Comparison of ENCODE assay signal across 24 cellular contexts in genomic region chr13:36046672-36047071, GRCh38.
DNase-seq lines count a peak whose midpoint lies in the region; ATAC-seq and TF ChIP-seq lines count a peak whose summit lies in the region.
"Had no signal": no experiment of that assay in that cellular context is flagged by ENCODE, and none has a peak within 500 bp of the region (broad histone marks: within the 10 kb centered on the region; RNA-seq: fewer than 3 reads in every experiment).

No MANE protein-coding gene starts in this region.

- peak; percentile 19 for DNase-seq in MV-4-11 (lab: John Stamatoyannopoulos, UW)
- no peak for DNase-seq in PC-9
- no peak for DNase-seq in osteoblast (ENCODE audit: insufficient read length, low spot score, missing footprints)
- DNase-seq in epidermal melanocyte (ENCODE audit: insufficient read length, low spot score), result no peak
- DNase-seq in activated CD8-positive, alpha-beta memory T cell treated with anti-CD3 and anti-CD28 coated beads, Interleukin-2, amount 10 ng/mL, durations not matched to agents 7 days and 5 days, result no peak
- DNase-seq: activated naive CD4-positive, alpha-beta T cell treated with anti-CD3 and anti-CD28 coated beads, Interleukin-2, amount 10 ng/mL, durations not matched to agents 7 days and 5 days; amniotic stem cell; Calu3; kidney glomerular epithelial cell; lower lobe of right lung; NCI-H1436 treated with DMSO at 0.1 percent for 48 hours; NCI-H2171 treated with DMSO at 0.1 percent for 48 hours; NCI-H526 treated with DMSO at 0.1 percent for 48 hours; right lobe of liver; stimulated activated CD4-positive, alpha-beta T cell treated with anti-CD3 and anti-CD28 coated beads, Interleukin-12 subunit alpha, Interleukin-12 subunit beta, amount 100 ng/mL, for 4 hours; stimulated activated naive CD8-positive, alpha-beta T cell treated with anti-CD3 and anti-CD28 coated beads, Interleukin-15, Interleukin-2, amounts not matched to agents 100 U/mL and 50 U/mL, for 24 hours; T-helper 17 cell had no signal

- POLR2A ChIA-PET in PC-9 (lab: Charles Lee; ENCODE audit: unreplicated experiment), result no interaction called here

- no peak overlapping the region for H3K27ac Mint-ChIP-seq in activated CD8-positive, alpha-beta memory T cell treated with anti-CD3 and anti-CD28 coated beads, Interleukin-2, amount 10 ng/mL, durations not matched to agents 7 days and 5 days
- H3K27ac Mint-ChIP-seq: activated naive CD4-positive, alpha-beta T cell treated with anti-CD3 and anti-CD28 coated beads, Interleukin-2, amount 10 ng/mL, durations not matched to agents 7 days and 5 days; T-helper 17 cell had no signal

- H3K4me1 ChIP-seq in PC-9 (replicated peaks; ENCODE audit: insufficient read depth) (no peaks in the 10 kb centered on the region), osteoblast (ENCODE audit: insufficient read depth, low read length) (peaks cover 12% of the 10 kb centered on the region)
- H3K4me1 ChIP-seq: BLaER1, lower lobe of right lung, right lobe of liver, vagina had no signal

- H4K20me1 ChIP-seq in PC-9 (ENCODE audit: insufficient read depth) (no peaks in the 10 kb centered on the region), osteoblast (ENCODE audit: insufficient read depth, low read length) (no peaks in the 10 kb centered on the region)
- H4K20me1 ChIP-seq: BLaER1 had no signal

- intact Hi-C loops in PC-9 (cut with micrococcal nuclease; ENCODE audit: unreplicated experiment), result no loop called here

- H3K27me3 Mint-ChIP-seq in activated CD8-positive, alpha-beta memory T cell treated with anti-CD3 and anti-CD28 coated beads, Interleukin-2, amount 10 ng/mL, durations not matched to agents 7 days and 5 days, result no peaks in the 10 kb centered on the region
- H3K27me3 Mint-ChIP-seq: activated naive CD4-positive, alpha-beta T cell treated with anti-CD3 and anti-CD28 coated beads, Interleukin-2, amount 10 ng/mL, durations not matched to agents 7 days and 5 days; T-helper 17 cell had no signal

- H3K36me3 ChIP-seq in PC-9 (ENCODE audit: low read depth) (no peaks in the 10 kb centered on the region), osteoblast (ENCODE audit: insufficient read depth, low read length) (no peaks in the 10 kb centered on the region)
- H3K36me3 ChIP-seq: BLaER1, lower lobe of right lung, right lobe of liver, thoracic aorta, vagina had no signal

- H3K27me3 ChIP-seq in PC-9 (ENCODE audit: insufficient read depth, low read depth), result peaks cover 3% of the 10 kb centered on the region; the same call in 1 of the 2 replicates
- peaks cover 4% of the 10 kb centered on the region for H3K27me3 ChIP-seq in osteoblast (ENCODE audit: insufficient read depth, low read length)
- H3K27me3 ChIP-seq: BLaER1, right lobe of liver, vagina had no signal

- no peak overlapping the region for H3K4me3 Mint-ChIP-seq in activated CD8-positive, alpha-beta memory T cell treated with anti-CD3 and anti-CD28 coated beads, Interleukin-2, amount 10 ng/mL, durations not matched to agents 7 days and 5 days
- H3K4me3 Mint-ChIP-seq: activated naive CD4-positive, alpha-beta T cell treated with anti-CD3 and anti-CD28 coated beads, Interleukin-2, amount 10 ng/mL, durations not matched to agents 7 days and 5 days; T-helper 17 cell had no signal

- H3K9me2 ChIP-seq in PC-9 (ENCODE audit: insufficient read depth), result no peaks in the 10 kb centered on the region

- no peak overlapping the region for H3K27ac ChIP-seq in PC-9
- H3K27ac ChIP-seq in osteoblast (ENCODE audit: low read depth, low read length), result no peak overlapping the region
- H3K27ac ChIP-seq: BLaER1, epithelial cell of prostate, lower lobe of right lung, right lobe of liver, thoracic aorta, vagina had no signal

- H2AFZ ChIP-seq in PC-9, result no peak overlapping the region
- no peak overlapping the region for H2AFZ ChIP-seq in osteoblast (ENCODE audit: low read length)

- CTCF ChIA-PET in PC-9 (lab: Charles Lee), result no interaction called here
- CTCF ChIA-PET in activated CD8-positive, alpha-beta memory T cell treated with anti-CD3 and anti-CD28 coated beads, Interleukin-2, amount 10 ng/mL, durations not matched to agents 7 days and 5 days (lab: Charles Lee), result no interaction called here

- H3K79me2 ChIP-seq in PC-9 (ENCODE audit: low read depth), result no peaks in the 10 kb centered on the region
- H3K79me2 ChIP-seq in osteoblast (ENCODE audit: insufficient read depth, low read length), result no peaks in the 10 kb centered on the region

- H3K9me3 Mint-ChIP-seq in activated CD8-positive, alpha-beta memory T cell treated with anti-CD3 and anti-CD28 coated beads, Interleukin-2, amount 10 ng/mL, durations not matched to agents 7 days and 5 days (ENCODE audit: low read depth), result peaks cover 7% of the 10 kb centered on the region
- H3K9me3 Mint-ChIP-seq: activated naive CD4-positive, alpha-beta T cell treated with anti-CD3 and anti-CD28 coated beads, Interleukin-2, amount 10 ng/mL, durations not matched to agents 7 days and 5 days had no signal

- no peaks in the 10 kb centered on the region for H3F3A ChIP-seq in PC-9 (ENCODE audit: insufficient read depth, low read depth)

- H3K4me2 ChIP-seq in PC-9 (no peak overlapping the region), osteoblast (ENCODE audit: insufficient read depth, low read length) (no peak overlapping the region)
- H3K4me2 ChIP-seq: BLaER1 had no signal

- no TSS peak for BruUV-seq in PC-9 (replicated peaks; lab: Mats Ljungman, UMichigan)

- H3K4me3 ChIP-seq in PC-9 (no peak overlapping the region), osteoblast (ENCODE audit: insufficient read depth, low read length) (no peak overlapping the region)
- H3K4me3 ChIP-seq: BLaER1, lower lobe of right lung, right lobe of liver, thoracic aorta, vagina had no signal

- ATAC-seq in GM18861 (IDR thresholded peaks at IDR 0.05; ENCODE audit: unreplicated experiment) (peak; percentile 66), GM19467 (IDR thresholded peaks at IDR 0.05; ENCODE audit: unreplicated experiment) (peak; percentile 75), HG02973 (IDR thresholded peaks at IDR 0.05; ENCODE audit: unreplicated experiment) (peak; percentile 59)
- no peak for ATAC-seq in activated CD8-positive, alpha-beta memory T cell treated with anti-CD3 and anti-CD28 coated beads, Interleukin-2, amount 10 ng/mL, durations not matched to agents 7 days and 5 days
- ATAC-seq: lower lobe of right lung; right lobe of liver; stimulated activated naive CD8-positive, alpha-beta T cell treated with anti-CD3 and anti-CD28 coated beads, Interleukin-15, Interleukin-2, amounts not matched to agents 100 U/mL and 50 U/mL, for 24 hours; T-helper 17 cell had no signal

- TF ChIP-seq CTCF in PC-9 (conservative IDR thresholded peaks at IDR 0.05), result no peak
- TF ChIP-seq CTCF in osteoblast (IDR thresholded peaks at IDR 0.05; ENCODE audit: extremely low read depth, low read depth, low read length), result no peak

- H3K9me3 ChIP-seq in PC-9 (ENCODE audit: insufficient read depth, low read depth) (no peaks in the 10 kb centered on the region; the same call in 1 of the 2 replicates), osteoblast (ENCODE audit: low read depth, low read length) (no peaks in the 10 kb centered on the region)
- H3K9me3 ChIP-seq: BLaER1, lower lobe of right lung, right lobe of liver, thoracic aorta, vagina had no signal

- no peaks in the 10 kb centered on the region for H3K36me3 Mint-ChIP-seq in activated CD8-positive, alpha-beta memory T cell treated with anti-CD3 and anti-CD28 coated beads, Interleukin-2, amount 10 ng/mL, durations not matched to agents 7 days and 5 days
- H3K36me3 Mint-ChIP-seq: activated naive CD4-positive, alpha-beta T cell treated with anti-CD3 and anti-CD28 coated beads, Interleukin-2, amount 10 ng/mL, durations not matched to agents 7 days and 5 days had no signal

- no peaks in the 10 kb centered on the region for H3K4me1 Mint-ChIP-seq in activated CD8-positive, alpha-beta memory T cell treated with anti-CD3 and anti-CD28 coated beads, Interleukin-2, amount 10 ng/mL, durations not matched to agents 7 days and 5 days
- H3K4me1 Mint-ChIP-seq: activated naive CD4-positive, alpha-beta T cell treated with anti-CD3 and anti-CD28 coated beads, Interleukin-2, amount 10 ng/mL, durations not matched to agents 7 days and 5 days; T-helper 17 cell had no signal
